ENCODE assay signal across 15 cellular contexts in the genomic region with DNA sequence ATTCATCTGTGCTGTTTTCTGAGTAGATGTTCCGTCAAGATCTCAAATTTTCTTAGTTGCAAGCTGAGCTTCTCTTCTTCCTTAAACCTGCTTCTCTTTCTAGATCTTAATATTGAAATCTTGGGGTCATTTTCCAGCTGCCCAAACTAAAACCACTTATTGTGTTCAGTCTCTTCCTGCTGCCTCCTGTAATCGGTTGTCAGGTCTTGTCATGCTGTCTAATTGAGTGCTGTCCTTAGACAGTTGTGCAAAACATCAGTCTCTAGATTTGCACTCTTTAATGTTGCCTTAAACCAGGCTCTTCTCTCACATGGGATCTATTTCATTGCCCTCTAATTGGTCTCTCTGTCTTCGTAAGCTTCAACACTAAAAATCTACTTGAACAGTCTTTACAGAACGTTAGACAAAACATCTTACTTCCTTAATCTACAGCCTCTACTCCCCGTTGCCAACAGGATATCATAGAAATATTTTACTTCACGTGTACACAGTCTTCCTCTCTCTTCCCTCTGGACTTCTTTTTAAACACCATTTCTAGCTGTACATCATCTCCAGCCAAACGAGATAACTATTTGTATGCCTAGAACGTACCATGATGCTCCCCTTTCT. TPM values are rescaled to one million over a fixed set of nuclear protein-coding genes. Genes with fewer than 3 reads are reported as not detected.
DNase-seq lines count a peak whose midpoint lies in the region; ATAC-seq, FAIRE-seq and TF ChIP-seq lines count a peak whose summit lies in the region.
"Had no signal": no experiment of that assay in that cellular context is flagged by ENCODE, and none has a peak within 500 bp of the region (broad histone marks: within the 10 kb centered on the region; RNA-seq: fewer than 3 reads in every experiment).

No MANE protein-coding gene starts in this region.

- no peak overlapping the region for H3K27ac ChIP-seq in parathyroid adenoma
- H3K27ac ChIP-seq: brain microvascular endothelial cell had no signal

- H3K27me3 ChIP-seq in parathyroid adenoma (ENCODE audit: control insufficient read depth, insufficient read depth, low read length) = no peaks in the 10 kb centered on the region
- H3K27me3 ChIP-seq: brain microvascular endothelial cell had no signal

- ATAC-seq in HG02678 (IDR thresholded peaks at IDR 0.05; ENCODE audit: unreplicated experiment) = peak; percentile 28
- ATAC-seq in T-helper 17 cell = no peak
- ATAC-seq in HG03432 (IDR thresholded peaks at IDR 0.05; ENCODE audit: unreplicated experiment) = no peak
- ATAC-seq: activated CD8-positive, alpha-beta T cell treated with anti-CD3 and anti-CD28 coated beads for 36 hours had no signal

- H3K9me3 ChIP-seq in T-helper 17 cell (ENCODE audit: control insufficient read depth, low read length, poor library complexity, severe bottlenecking) (no peaks in the 10 kb centered on the region), parathyroid adenoma (ENCODE audit: control insufficient read depth, low read length) (no peaks in the 10 kb centered on the region)

- peaks cover 17% of the 10 kb centered on the region for H3K79me2 ChIP-seq in parathyroid adenoma

- no peaks in the 10 kb centered on the region for H3K36me3 ChIP-seq in parathyroid adenoma (ENCODE audit: control insufficient read depth, insufficient read depth, low read length)
- H3K36me3 ChIP-seq: brain microvascular endothelial cell had no signal

- peaks cover 8% of the 10 kb centered on the region for H3K4me1 ChIP-seq in parathyroid adenoma

- H3K36me3 Mint-ChIP-seq in T-helper 17 cell (ENCODE audit: low read depth) = peaks cover 2% of the 10 kb centered on the region

- no peaks in the 10 kb centered on the region for H3K27me3 Mint-ChIP-seq in T-helper 17 cell
- H3K27me3 Mint-ChIP-seq: activated CD8-positive, alpha-beta T cell treated with anti-CD3 and anti-CD28 coated beads for 36 hours; CD4-positive, alpha-beta memory T cell had no signal

- no peak overlapping the region for H3K9ac ChIP-seq in parathyroid adenoma

- H3K4me1 Mint-ChIP-seq in T-helper 17 cell = peaks cover 31% of the 10 kb centered on the region

- no peak overlapping the region for H3K4me3 ChIP-seq in parathyroid adenoma (ENCODE audit: low read depth, low read length)

- peak overlapping the region; percentile 14 for H2AFZ ChIP-seq in parathyroid adenoma

- peak overlapping the region; percentile 0 for H3K27ac Mint-ChIP-seq in T-helper 17 cell
- H3K27ac Mint-ChIP-seq: activated CD8-positive, alpha-beta T cell treated with anti-CD3 and anti-CD28 coated beads for 36 hours; CD4-positive, alpha-beta memory T cell had no signal

- TF ChIP-seq CTCF in parathyroid adenoma (IDR thresholded peaks at IDR 0.05) = no peak

- H3K4me3 Mint-ChIP-seq in T-helper 17 cell = no peak overlapping the region
- H3K4me3 Mint-ChIP-seq: activated CD8-positive, alpha-beta T cell treated with anti-CD3 and anti-CD28 coated beads for 36 hours; CD4-positive, alpha-beta memory T cell had no signal

- no peak for DNase-seq in GM18507 (ENCODE audit: extremely low spot score, insufficient read length, low read depth)
- DNase-seq in T-helper 17 cell = no peak
- no peak for DNase-seq in stimulated activated CD4-positive, alpha-beta T cell treated with anti-CD3 and anti-CD28 coated beads, Interleukin-2, amount 100 ng/mL, for 48 hours
- no peak for DNase-seq in NCI-H510A (lab: John Stamatoyannopoulos, UW)
- DNase-seq: activated CD8-positive, alpha-beta T cell treated with anti-CD3 and anti-CD28 coated beads for 36 hours; activated gamma-delta T cell treated with Interleukin-2 at 50 U/mL for 16 hours; brain microvascular endothelial cell; CD4-positive, alpha-beta memory T cell; kidney; NCI-H2081 treated with DMSO at 0.1 percent for 48 hours; T-helper 1 cell had no signal

- H3K4me2 ChIP-seq in parathyroid adenoma (ENCODE audit: low read length) = peak overlapping the region; percentile 11

- FAIRE-seq in GM18507 (lab: Jason Lieb, UNC) = peak; percentile 79
- FAIRE-seq: endometrium, kidney had no signal

RNA-seq across cellular contexts. Expression of gene GPD2, which starts 34.9 kb away (rescaled TPM):
- 10 to 100 TPM in 1 of 2 donors, 1 to 10 TPM in 1; 9.8 to 12.7 TPM for total RNA-seq in T-helper 17 cell
